ENCODE assay signal across 10 cellular contexts in genomic region chr3:114380233-114380645, GRCh38.
DNase-seq lines count a peak whose midpoint lies in the region; ATAC-seq and TF ChIP-seq lines count a peak whose summit lies in the region.
"Had no signal": no experiment of that assay in that cellular context is flagged by ENCODE, and none has a peak within 500 bp of the region (broad histone marks: within the 10 kb centered on the region; RNA-seq: fewer than 3 reads in every experiment).

No MANE protein-coding gene starts in this region.

- H3K9me3 ChIP-seq in PC-3 (ENCODE audit: low read length): no peaks in the 10 kb centered on the region
- H3K9me3 ChIP-seq in tibial nerve: no peaks in the 10 kb centered on the region
- no peaks in the 10 kb centered on the region for H3K9me3 ChIP-seq in CD8-positive, alpha-beta T cell (ENCODE audit: low read length)

- H3K9me3 Mint-ChIP-seq in CD8-positive, alpha-beta T cell: no peaks in the 10 kb centered on the region

- H2AFZ ChIP-seq in PC-3 (ENCODE audit: low read length): no peak overlapping the region

- TF ChIP-seq POLR2A in tibial nerve (IDR thresholded peaks at IDR 0.05): no peak

- H3K4me3 ChIP-seq in PC-3 (ENCODE audit: low read length) (no peak overlapping the region), fibroblast of mammary gland (ENCODE audit: control insufficient read depth, low read depth, low read length) (no peak overlapping the region), tibial nerve (no peak overlapping the region)
- no peak overlapping the region for H3K4me3 ChIP-seq in CD8-positive, alpha-beta T cell (ENCODE audit: low read depth, low read length)

- H3K27ac ChIP-seq in PC-3 (ENCODE audit: low read length): no peak overlapping the region
- peak overlapping the region; percentile 55 to 94 (median 80) for H3K27ac ChIP-seq in tibial nerve
- no peak overlapping the region for H3K27ac ChIP-seq in CD8-positive, alpha-beta T cell (ENCODE audit: low read depth, low read length)

- intact Hi-C loops in PC-3 (cut with micrococcal nuclease): loop anchor here (5.0 kb wide), 1 partner anchor 792 kb away; no protein-coding TSS in a partner anchor
- intact Hi-C loops in CD8-positive, alpha-beta T cell (cut with DNase I, micrococcal nuclease): loop anchor here in 1 of 2 experiments (10.0 kb wide), 2 partner anchors 1315 to 1435 kb away; no protein-coding TSS in a partner anchor

- TF ChIP-seq EP300 in tibial nerve (IDR thresholded peaks at IDR 0.05): peak; percentile 16 to 73

- H3K27me3 Mint-ChIP-seq in CD8-positive, alpha-beta T cell (ENCODE audit: low read depth): no peaks in the 10 kb centered on the region
- H3K27me3 Mint-ChIP-seq: activated CD4-positive, alpha-beta T cell treated with anti-CD3 and anti-CD28 coated beads for 36 hours had no signal

- H3K27me3 ChIP-seq in PC-3 (ENCODE audit: low read length) (peaks cover 11% of the 10 kb centered on the region; the same call in 1 of the 2 replicates), tibial nerve (no peaks in the 10 kb centered on the region)
- no peaks in the 10 kb centered on the region for H3K27me3 ChIP-seq in CD8-positive, alpha-beta T cell (ENCODE audit: insufficient read depth, low read length)

- no peak overlapping the region for H3K4me2 ChIP-seq in PC-3 (ENCODE audit: low read length)

- WGBS in tibial nerve, 2 donors: 25 to 38% methylated on average over 4 of the region's 4 CpGs

- H3K4me1 Mint-ChIP-seq in CD8-positive, alpha-beta T cell (ENCODE audit: low read depth): peaks cover 12% of the 10 kb centered on the region

- DNase-seq in PC-3 (no peak), fibroblast of mammary gland (ENCODE audit: low read depth) (peak; percentile 88), mucosa of gallbladder (ENCODE audit: low spot score) (peak; percentile 67), tibial nerve (ENCODE audit: low spot score in 2 of 2) (peak; percentile 65 to 69), NCI-H2171 treated with DMSO at 0.1 percent for 48 hours (lab: John Stamatoyannopoulos, UW) (no peak), KG1 (lab: John Stamatoyannopoulos, UW) (no peak)
- no peak for DNase-seq in CD8-positive, alpha-beta T cell
- DNase-seq: activated CD4-positive, alpha-beta T cell treated with anti-CD3 and anti-CD28 coated beads for 36 hours; NCI-H526 treated with DMSO at 0.1 percent for 48 hours had no signal

- no peak overlapping the region for H3K4me3 Mint-ChIP-seq in CD8-positive, alpha-beta T cell
- H3K4me3 Mint-ChIP-seq: activated CD4-positive, alpha-beta T cell treated with anti-CD3 and anti-CD28 coated beads for 36 hours had no signal

- ATAC-seq in PC-3 (peak; percentile 48), GM19023 (IDR thresholded peaks at IDR 0.05; ENCODE audit: unreplicated experiment) (no peak)
- ATAC-seq in CD8-positive, alpha-beta T cell: no peak
- ATAC-seq: activated CD4-positive, alpha-beta T cell treated with anti-CD3 and anti-CD28 coated beads for 36 hours had no signal

- H3K4me1 ChIP-seq in PC-3 (ENCODE audit: insufficient read depth, low read length) (no peaks in the 10 kb centered on the region), tibial nerve (peaks cover 0 to 82% (median 42%) of the 10 kb centered on the region in 4 donors)
- no peaks in the 10 kb centered on the region for H3K4me1 ChIP-seq in CD8-positive, alpha-beta T cell (ENCODE audit: insufficient read depth, low read length)

- CTCF ChIA-PET in PC-3 (lab: Charles Lee): interaction anchor here (0.6 kb wide), 1 partner anchor 495 kb away, joined by 3 read pairs; no protein-coding TSS in a partner anchor
- CTCF ChIA-PET in CD8-positive, alpha-beta T cell (lab: Charles Lee): interaction anchor here (0.7 to 1.7 kb wide), 5 partner anchors 15 to 89 kb away, joined by 3 to 8 read pairs (median 5); no protein-coding TSS in a partner anchor

- no peak overlapping the region for H3K9ac ChIP-seq in PC-3 (ENCODE audit: low read length)

- TF ChIP-seq CTCF in PC-3 (conservative IDR thresholded peaks at IDR 0.05; ENCODE audit: low read depth, low read length): no peak
- TF ChIP-seq CTCF in fibroblast of mammary gland (conservative IDR thresholded peaks at IDR 0.05; ENCODE audit: control insufficient read depth, insufficient read depth, low read depth, low read length): no peak
- no peak for TF ChIP-seq CTCF in tibial nerve (IDR thresholded peaks at IDR 0.05)
- TF ChIP-seq CTCF in CD8-positive, alpha-beta T cell (IDR thresholded peaks at IDR 0.05): no peak

- H3K9me2 ChIP-seq in PC-3 (replicated peaks; ENCODE audit: low read length): no peaks in the 10 kb centered on the region

- no peaks in the 10 kb centered on the region for H3F3A ChIP-seq in PC-3 (ENCODE audit: low read length, unreplicated experiment)

- peaks cover 42% of the 10 kb centered on the region for H3K36me3 Mint-ChIP-seq in CD8-positive, alpha-beta T cell

- POLR2A ChIA-PET in PC-3 (lab: Charles Lee; ENCODE audit: unreplicated experiment): no interaction called here
- POLR2A ChIA-PET in CD8-positive, alpha-beta T cell (lab: Charles Lee): no interaction called here

- BruUV-seq in PC-3 (replicated peaks; lab: Mats Ljungman, UMichigan): no TSS peak

- H3K79me2 ChIP-seq in PC-3 (ENCODE audit: low read length): no peaks in the 10 kb centered on the region

- no peaks in the 10 kb centered on the region for H4K20me1 ChIP-seq in PC-3 (ENCODE audit: low read length)

- H3K36me3 ChIP-seq in PC-3 (ENCODE audit: low read depth, low read length): no peaks in the 10 kb centered on the region
- H3K36me3 ChIP-seq in tibial nerve: peaks cover 0 to 6% (median 0%) of the 10 kb centered on the region in 3 donors
- H3K36me3 ChIP-seq in CD8-positive, alpha-beta T cell (ENCODE audit: insufficient read depth, low read length): peaks cover 5% of the 10 kb centered on the region

- no peak overlapping the region for H3K27ac Mint-ChIP-seq in CD8-positive, alpha-beta T cell
- H3K27ac Mint-ChIP-seq: activated CD4-positive, alpha-beta T cell treated with anti-CD3 and anti-CD28 coated beads for 36 hours had no signal

Comparison
In these comparisons a context has a peak if more than half of its experiments do, and no peak if none do; other contexts are left out.
1. DNase-seq: peak in fibroblast of mammary gland (single experiment), mucosa of gallbladder (single experiment) and tibial nerve (2 of 2); none in PC-3 (single experiment), CD8-positive, alpha-beta T cell (0 of 7), NCI-H2171 treated with DMSO at 0.1 percent for 48 hours (single experiment) and KG1 (single experiment).
2. H3K27ac ChIP-seq: peak in tibial nerve (4 of 4); none in PC-3 (single experiment) and CD8-positive, alpha-beta T cell (single experiment).